Comparison of ENCODE assay signal across 8 cellular contexts in genomic region chr6:158817298-158818007, GRCh38. TPM values are rescaled to one million over a fixed set of nuclear protein-coding genes. Genes with fewer than 3 reads are reported as not detected.
A peak's percentile ranks its signal among the peaks of the same experiment; 100 is the strongest.
DNase-seq lines count a peak whose midpoint lies in the region; ATAC-seq and TF ChIP-seq lines count a peak whose summit lies in the region.

No MANE protein-coding gene starts in this region.

- intact Hi-C loops in left ventricle myocardium inferior (cut with micrococcal nuclease), result no loop called here

- no peaks in the 10 kb centered on the region for H3K36me3 ChIP-seq in left ventricle myocardium inferior

- H3K4me1 ChIP-seq in left ventricle myocardium inferior, result peaks cover 68% of the 10 kb centered on the region

- peak overlapping the region; percentile 96 for H3K27ac Mint-ChIP-seq in activated naive CD8-positive, alpha-beta T cell
- peak overlapping the region; percentile 98 for H3K27ac Mint-ChIP-seq in progenitor cell of endocrine pancreas

- no peak for TF ChIP-seq POLR2A in GM18505 (IDR thresholded peaks at IDR 0.05; ENCODE audit: borderline replicate concordance, extremely low read depth, insufficient read depth, insufficient read length)

- no peaks in the 10 kb centered on the region for H3K27me3 ChIP-seq in left ventricle myocardium inferior (ENCODE audit: low read depth)

- no peak for TF ChIP-seq CTCF in GM12875 (IDR thresholded peaks at IDR 0.05; ENCODE audit: borderline replicate concordance, insufficient read depth, low read depth, low read length)
- no peak for TF ChIP-seq CTCF in left ventricle myocardium inferior (IDR thresholded peaks at IDR 0.05; ENCODE audit: borderline replicate concordance)
- no peak for TF ChIP-seq CTCF in progenitor cell of endocrine pancreas (IDR thresholded peaks at IDR 0.05; ENCODE audit: unreplicated experiment)
- TF ChIP-seq CTCF in GM10266 (IDR thresholded peaks at IDR 0.05; ENCODE audit: control insufficient read depth, insufficient read depth, low read depth, missing control alignments), result no peak

- peaks cover 5% of the 10 kb centered on the region for H3K9me3 Mint-ChIP-seq in activated naive CD8-positive, alpha-beta T cell (ENCODE audit: low read depth)
- peaks cover 2% of the 10 kb centered on the region for H3K9me3 Mint-ChIP-seq in progenitor cell of endocrine pancreas (ENCODE audit: low read depth)

- peak overlapping the region; percentile 96 for H3K27ac ChIP-seq in left ventricle myocardium inferior (replicated peaks)

- H3K9me3 ChIP-seq in left ventricle myocardium inferior (replicated peaks), result no peaks in the 10 kb centered on the region

- H3K4me3 ChIP-seq in GM12875 (ENCODE audit: low read depth, low read length), result peak overlapping the region; percentile 69
- H3K4me3 ChIP-seq in left ventricle myocardium inferior, result peak overlapping the region; percentile 94

- peaks cover 20% of the 10 kb centered on the region for H3K36me3 Mint-ChIP-seq in activated naive CD8-positive, alpha-beta T cell
- peaks cover 19% of the 10 kb centered on the region for H3K36me3 Mint-ChIP-seq in progenitor cell of endocrine pancreas (ENCODE audit: insufficient read depth)

- no peaks in the 10 kb centered on the region for H3K27me3 Mint-ChIP-seq in activated naive CD8-positive, alpha-beta T cell
- H3K27me3 Mint-ChIP-seq in progenitor cell of endocrine pancreas, result no peaks in the 10 kb centered on the region

- no peak for ATAC-seq in GM18505 (IDR thresholded peaks at IDR 0.05; ENCODE audit: unreplicated experiment)

- H3K4me1 Mint-ChIP-seq in activated naive CD8-positive, alpha-beta T cell (ENCODE audit: low read depth), result peaks cover 57% of the 10 kb centered on the region
- peaks cover 43% of the 10 kb centered on the region for H3K4me1 Mint-ChIP-seq in progenitor cell of endocrine pancreas (ENCODE audit: low read depth)

- H3K4me3 Mint-ChIP-seq in activated naive CD8-positive, alpha-beta T cell, result peak overlapping the region; percentile 99
- H3K4me3 Mint-ChIP-seq in progenitor cell of endocrine pancreas (ENCODE audit: low read depth), result peak overlapping the region; percentile 99

- peak; percentile 27 for DNase-seq in NCI-H2227 (lab: John Stamatoyannopoulos, UW; ENCODE audit: unreplicated experiment)
- DNase-seq in left ventricle myocardium inferior, result peak; percentile 57
- DNase-seq in progenitor cell of endocrine pancreas (ENCODE audit: low spot score, unreplicated experiment), result no peak
- DNase-seq in GM10266 (ENCODE audit: extremely low spot score), result no peak
- no peak for DNase-seq in putamen (ENCODE audit: low spot score)

RNA-seq across cellular contexts. Expression of gene EZR, which starts 1.7 kb away (rescaled TPM):
- total RNA-seq in left ventricle myocardium inferior, result 242 TPM
- 258 and 274 TPM in 2 replicates for total RNA-seq in progenitor cell of endocrine pancreas

Comparison
In these comparisons a context has a peak if more than half of its experiments do, and no peak if none do; other contexts are left out.
1. DNase-seq: peak in NCI-H2227 (single experiment) and left ventricle myocardium inferior (single experiment); none in progenitor cell of endocrine pancreas (single experiment), GM10266 (single experiment) and putamen (single experiment).